Comparison of ENCODE assay signal across 22 cellular contexts in the genomic region with DNA sequence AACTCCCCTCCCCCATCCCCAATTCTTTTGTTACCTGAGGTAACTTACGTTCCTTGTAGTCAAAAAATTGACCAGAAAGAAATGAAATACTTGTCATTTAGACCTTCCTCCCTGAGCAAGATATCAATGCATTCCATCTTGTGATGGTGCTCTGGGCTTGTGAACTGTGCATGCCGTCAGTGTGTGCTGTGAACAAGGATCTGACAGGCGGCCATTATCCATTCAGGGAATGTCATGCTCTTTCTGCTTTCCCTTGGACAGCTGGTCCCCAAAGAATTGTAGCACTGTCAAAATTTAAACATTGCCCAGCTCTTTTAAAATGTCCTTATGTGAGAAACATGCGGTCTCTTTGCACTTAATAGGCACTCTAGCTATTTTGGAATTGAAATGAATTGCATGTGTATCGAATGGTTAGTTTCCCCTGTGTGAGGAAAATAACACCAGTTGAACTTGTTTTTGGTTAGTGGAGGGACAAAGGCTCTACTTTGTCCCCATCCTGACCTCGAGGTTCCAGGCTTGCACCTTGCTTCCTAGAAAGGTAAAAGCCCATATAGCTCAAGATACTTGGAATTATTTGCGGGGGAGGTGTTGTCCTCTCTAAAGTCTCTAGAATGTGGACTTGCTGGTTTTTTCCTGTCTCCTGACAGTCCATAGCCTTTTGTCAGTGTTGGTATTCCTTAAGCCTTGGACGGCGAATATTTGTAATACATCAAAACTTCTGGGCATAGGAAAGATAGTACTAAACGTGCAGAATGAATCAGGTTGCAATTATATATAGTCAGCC.
DNase-seq lines count a peak whose midpoint lies in the region; ATAC-seq, FAIRE-seq and TF ChIP-seq lines count a peak whose summit lies in the region.
"Had no signal": no experiment of that assay in that cellular context is flagged by ENCODE, and none has a peak within 500 bp of the region (broad histone marks: within the 10 kb centered on the region; RNA-seq: fewer than 3 reads in every experiment).

No MANE protein-coding gene starts in this region.

- no peak overlapping the region for H2BK15ac ChIP-seq in mesenchymal stem cell (ENCODE audit: low read depth, poor library complexity, severe bottlenecking)

- no peak overlapping the region for H3K23ac ChIP-seq in mesenchymal stem cell (ENCODE audit: low read length in 2 of 2)

- no peak overlapping the region for H3K4me2 ChIP-seq in HepG2 (ENCODE audit: low read depth, low read length)
- H3K4me2 ChIP-seq in mesenchymal stem cell (ENCODE audit: low read length, poor library complexity, severe bottlenecking), result no peak overlapping the region

- H2BK120ac ChIP-seq in mesenchymal stem cell (ENCODE audit: low read depth, low read length), result no peak overlapping the region

- no peak for TF ChIP-seq EP300 in HepG2 (IDR thresholded peaks at IDR 0.05; ENCODE audit: low read depth in 2 of 2, low read length in 2 of 2)
- TF ChIP-seq EP300 in HepG2 (CRISPR knock-in tag; IDR thresholded peaks at IDR 0.05; ENCODE audit: borderline replicate concordance), result no peak

- intact Hi-C loops in HepG2 (cut with micrococcal nuclease; ENCODE audit: unreplicated experiment), result no loop called here
- intact Hi-C loops in right lobe of liver (cut with DNase I), result no loop called here
- intact Hi-C loops in dorsolateral prefrontal cortex (cut with DNase I), result no loop called here

- H4K91ac ChIP-seq in mesenchymal stem cell (ENCODE audit: low read length), result no peak overlapping the region

- TF ChIP-seq RAD21 in HepG2 (CRISPR knock-in tag; IDR thresholded peaks at IDR 0.05), result no peak

- no peak for DNase-seq in HepG2 (ENCODE audit: low spot score)
- no peak for DNase-seq in right lobe of liver
- DNase-seq in mesenchymal stem cell, result no peak
- no peak for DNase-seq in activated gamma-delta T cell treated with Interleukin-2 at 50 U/mL for 16 hours
- DNase-seq in dorsolateral prefrontal cortex, result no peak
- DNase-seq in RWPE1 (ENCODE audit: low spot score), result no peak
- no peak for DNase-seq in stimulated activated CD4-positive, alpha-beta T cell treated with anti-CD3 and anti-CD28 coated beads, Interleukin-15, amount 100 ng/mL, for 24 hours
- DNase-seq: 8988T; CD4-positive, alpha-beta memory T cell; DMS153; GF-D8; HFFc6; KG1; NCI-H1105 treated with DMSO at 0.1 percent for 48 hours; NCI-H1694 treated with DMSO at 0.1 percent for 48 hours; NCI-H2107; NCI-H2227 treated with DMSO at 0.1 percent for 48 hours; NCI-H510A treated with DMSO at 0.1 percent for 48 hours; NCI-H82; PC-3 had no signal

- no peaks in the 10 kb centered on the region for H4K20me1 ChIP-seq in HepG2 (ENCODE audit: insufficient read depth, low read length)

- peaks cover 10% of the 10 kb centered on the region; the same call in 1 of the 2 replicates for H3K9me3 ChIP-seq in HepG2 (ENCODE audit: low read length)
- H3K9me3 ChIP-seq in right lobe of liver, result no peaks in the 10 kb centered on the region
- H3K9me3 ChIP-seq in mesenchymal stem cell (ENCODE audit: control insufficient read depth, low read length), result peaks cover 22% of the 10 kb centered on the region
- no peaks in the 10 kb centered on the region for H3K9me3 ChIP-seq in neuron (ENCODE audit: low read length)

- no peak overlapping the region for H2BK5ac ChIP-seq in mesenchymal stem cell (ENCODE audit: low read depth, low read length, poor library complexity, severe bottlenecking)

- in situ Hi-C loops in HepG2 (cut with HindIII; ENCODE audit: extremely low pct_ligation_motif_present, low pct_unique_long_range_greater_than_20kb), result no loop called here

- H4K8ac ChIP-seq in mesenchymal stem cell (ENCODE audit: low read length), result no peak overlapping the region

- H2BK12ac ChIP-seq in mesenchymal stem cell (ENCODE audit: low read length in 2 of 2), result no peak overlapping the region

- H3K27ac ChIP-seq in HepG2 (ENCODE audit: extremely low read length, insufficient read depth, low read length) (no peak overlapping the region), right lobe of liver (no peak overlapping the region), mesenchymal stem cell (ENCODE audit: low read length, poor library complexity, severe bottlenecking) (no peak overlapping the region), dorsolateral prefrontal cortex (no peak overlapping the region), RWPE1 (no peak overlapping the region)

- H3K18ac ChIP-seq in mesenchymal stem cell (ENCODE audit: low read depth in 1 of 2, low read length in 2 of 2), result no peak overlapping the region

- H3K4me3 ChIP-seq in HepG2 (replicated peaks in 1 of 3; ENCODE audit: insufficient read depth in 1 of 3, low read depth in 2 of 3, low read length in 3 of 3), result no peak overlapping the region
- H3K4me3 ChIP-seq in right lobe of liver, result no peak overlapping the region
- H3K4me3 ChIP-seq in mesenchymal stem cell (ENCODE audit: insufficient read depth in 1 of 2, low read depth in 1 of 2, low read length in 2 of 2), result no peak overlapping the region
- no peak overlapping the region for H3K4me3 ChIP-seq in neuron (ENCODE audit: low read length)
- H3K4me3 ChIP-seq in dorsolateral prefrontal cortex, result peak overlapping the region in 11 of 59 donors; percentile 0 to 29 (median 14)

- H3K36me3 ChIP-seq in HepG2 (replicated peaks in 1 of 2; ENCODE audit: control insufficient read depth in 1 of 2, insufficient read depth in 2 of 2, low read length in 2 of 2), result no peaks in the 10 kb centered on the region
- no peaks in the 10 kb centered on the region for H3K36me3 ChIP-seq in right lobe of liver
- peaks cover 0 to 4% of the 10 kb centered on the region in 2 experiments for H3K36me3 ChIP-seq in mesenchymal stem cell (ENCODE audit: control insufficient read depth in 1 of 2, insufficient read depth in 2 of 2, low read depth in 1 of 2, low read length in 2 of 2)
- no peaks in the 10 kb centered on the region for H3K36me3 ChIP-seq in neuron (ENCODE audit: insufficient read depth, low read length)

- no peak for FAIRE-seq in HepG2 (lab: Jason Lieb, UNC)
- FAIRE-seq: H54 had no signal

- H3K79me1 ChIP-seq in mesenchymal stem cell (replicated peaks; ENCODE audit: low read length, poor library complexity, severe bottlenecking), result no peaks in the 10 kb centered on the region

- no peak overlapping the region for H3K9ac ChIP-seq in HepG2 (ENCODE audit: insufficient read depth, low read depth, low read length)
- H3K9ac ChIP-seq in mesenchymal stem cell (ENCODE audit: low read length), result no peak overlapping the region

- no peak overlapping the region for H3K14ac ChIP-seq in mesenchymal stem cell (ENCODE audit: low read length in 2 of 2)

- H2AFZ ChIP-seq in HepG2 (ENCODE audit: low read length) (no peak overlapping the region), mesenchymal stem cell (ENCODE audit: low read depth, low read length) (peak overlapping the region; percentile 39), neuron (ENCODE audit: low read depth, low read length) (peak overlapping the region; percentile 57)

- TF ChIP-seq POLR2A in HepG2 (IDR thresholded peaks at IDR 0.05; ENCODE audit: insufficient read depth in 1 of 2, low read depth in 2 of 2, low read length in 2 of 2) (no peak), right lobe of liver (IDR thresholded peaks at IDR 0.05) (no peak)

- H3K79me2 ChIP-seq in HepG2 (ENCODE audit: insufficient read depth, low read length), result no peaks in the 10 kb centered on the region

- POLR2A ChIA-PET in HepG2 (lab: Yijun Ruan, JAX) (no interaction called here), RWPE1 (lab: Yijun Ruan, JAX; ENCODE audit: low non-redundant PET) (no interaction called here)

- ATAC-seq in HepG2 (peak; percentile 37; the same call in 1 of the 3 replicates), right lobe of liver (no peak)
- ATAC-seq: PC-3 had no signal

- H2AK5ac ChIP-seq in mesenchymal stem cell (ENCODE audit: low read length, severe bottlenecking), result no peak overlapping the region

- no peak overlapping the region for H3K4ac ChIP-seq in mesenchymal stem cell (ENCODE audit: low read depth in 1 of 2, low read length in 2 of 2)

- 28% methylated on average over 10 of the region's 10 CpGs for WGBS in HepG2 (ENCODE audit: low lambda C conversion rate)
- 60% methylated on average over 10 of the region's 10 CpGs for WGBS in right lobe of liver (ENCODE audit: insufficient coverage, low coverage, low lambda C conversion rate, missing lambda C conversion rate)
- 85% methylated on average over 9 of the region's 10 CpGs for WGBS in mesenchymal stem cell

- BruUV-seq in HepG2 (replicated peaks; lab: Mats Ljungman, UMichigan), result no TSS peak

- CTCF ChIA-PET in HepG2 (lab: Yijun Ruan, JAX; ENCODE audit: low intra/inter-chr PET ratio, low total read pairs), result no interaction called here
- CTCF ChIA-PET in RWPE1 (lab: Yijun Ruan, JAX), result interaction anchor here (0.8 kb wide), 1 partner anchor 62 kb away, joined by 3 read pairs; no protein-coding TSS in a partner anchor

- H3K27me3 ChIP-seq in HepG2 (ENCODE audit: control insufficient read depth in 1 of 2, insufficient read depth in 2 of 2, low read length in 2 of 2) (no peaks in the 10 kb centered on the region), right lobe of liver (no peaks in the 10 kb centered on the region), mesenchymal stem cell (ENCODE audit: control insufficient read depth in 1 of 2, insufficient read depth in 1 of 2, low read length in 2 of 2) (no peaks in the 10 kb centered on the region), neuron (ENCODE audit: insufficient read depth, low read length) (no peaks in the 10 kb centered on the region), dorsolateral prefrontal cortex (no peaks in the 10 kb centered on the region)

- TF ChIP-seq CTCF in HepG2 (CRISPR knock-in tag; IDR thresholded peaks at IDR 0.05) (no peak), right lobe of liver (IDR thresholded peaks at IDR 0.05) (no peak), dorsolateral prefrontal cortex (IDR thresholded peaks at IDR 0.05 in 54 of 56, conservative IDR thresholded peaks at IDR 0.05 in 2 of 56; ENCODE audit: low read depth in 1 of 56, partially characterized antibody in 56 of 56) (no peak), RWPE1 (conservative IDR thresholded peaks at IDR 0.05; ENCODE audit: low read depth) (no peak)

- H3K4me1 ChIP-seq in HepG2 (ENCODE audit: insufficient read depth, low read length) (no peaks in the 10 kb centered on the region), right lobe of liver (no peaks in the 10 kb centered on the region), mesenchymal stem cell (ENCODE audit: control insufficient read depth, insufficient read depth, low read depth, low read length) (peaks cover 1% of the 10 kb centered on the region), neuron (ENCODE audit: insufficient read depth, low read length) (peaks cover 11% of the 10 kb centered on the region)

TF ChIP-seq in HepG2, 621 proteins besides CTCF, POLR2A, EP300 and RAD21 (continues in another document):
- no peak for TF ChIP-seq SMAD3 (CRISPR knock-in tag; IDR thresholded peaks at IDR 0.05)
- no peak for TF ChIP-seq TBL1XR1 (IDR thresholded peaks at IDR 0.05; ENCODE audit: borderline replicate concordance, low read length, partially characterized antibody)
- TF ChIP-seq MZF1 (CRISPR knock-in tag; IDR thresholded peaks at IDR 0.05; ENCODE audit: borderline replicate concordance), result no peak
- no peak for TF ChIP-seq TP53 (CRISPR knock-in tag; conservative IDR thresholded peaks at IDR 0.05)
- TF ChIP-seq GLI4 (CRISPR knock-in tag; IDR thresholded peaks at IDR 0.05; ENCODE audit: borderline replicate concordance), result no peak
- no peak for TF ChIP-seq PAX8 (CRISPR knock-in tag; IDR thresholded peaks at IDR 0.05; ENCODE audit: borderline replicate concordance)
- no peak for TF ChIP-seq CBX5 (CRISPR knock-in tag; IDR thresholded peaks at IDR 0.05; ENCODE audit: borderline replicate concordance)
